Comparison of ENCODE assay signal across 9 cellular contexts in genomic region chr11:31641477-31642062, GRCh38.
DNase-seq lines count a peak whose midpoint lies in the region; ATAC-seq, FAIRE-seq and TF ChIP-seq lines count a peak whose summit lies in the region.
"Had no signal": no experiment of that assay in that cellular context is flagged by ENCODE, and none has a peak within 500 bp of the region (broad histone marks: within the 10 kb centered on the region; RNA-seq: fewer than 3 reads in every experiment).

No MANE protein-coding gene starts in this region.

- TF ChIP-seq EP300 in Ishikawa (IDR thresholded peaks at IDR 0.05; ENCODE audit: borderline replicate concordance): no peak

- peak; percentile 56 for TF ChIP-seq CTCF in D721Med (IDR thresholded peaks at IDR 0.05; ENCODE audit: insufficient read depth, missing control alignments)

- peak; percentile 60 for FAIRE-seq in D721Med (lab: Jason Lieb, UNC)
- no peak for FAIRE-seq in frontal cortex (lab: Jason Lieb, UNC)

- DNase-seq in D721Med (ENCODE audit: insufficient read length, low spot score): no peak
- DNase-seq in RKO (ENCODE audit: low spot score): peak; percentile 54
- DNase-seq in head of caudate nucleus: peak in 25 of 42 donors; percentile 2 to 58 (median 24)
- DNase-seq in HK-2 (ENCODE audit: unreplicated experiment): no peak
- DNase-seq in frontal cortex (ENCODE audit: low spot score in 2 of 2): no peak

- no peak for ATAC-seq in GM19455 (IDR thresholded peaks at IDR 0.05; ENCODE audit: unreplicated experiment)
- no peak for ATAC-seq in GM19397 (IDR thresholded peaks at IDR 0.05; ENCODE audit: unreplicated experiment)
- ATAC-seq: mucosa of descending colon had no signal

- TF ChIP-seq RAD21 in Ishikawa (IDR thresholded peaks at IDR 0.05; ENCODE audit: low read depth): peak; percentile 62

- intact Hi-C loops in head of caudate nucleus (cut with DNase I): no loop called here

TF ChIP-seq in Ishikawa, 13 proteins besides CTCF, POLR2A, EP300 and RAD21:
- TF ChIP-seq NFIC (IDR thresholded peaks at IDR 0.05) (no peak), YY1 (IDR thresholded peaks at IDR 0.05; ENCODE audit: low read depth) (no peak), EGR1 (IDR thresholded peaks at IDR 0.05) (no peak), MAX (IDR thresholded peaks at IDR 0.05) (no peak), CEBPB (IDR thresholded peaks at IDR 0.05) (no peak), USF1 (IDR thresholded peaks at IDR 0.05) (no peak), CREB1 (IDR thresholded peaks at IDR 0.05; ENCODE audit: low read depth) (no peak), TAF1 (IDR thresholded peaks at IDR 0.05; ENCODE audit: low read depth) (no peak), FOXM1 (IDR thresholded peaks at IDR 0.05; ENCODE audit: borderline replicate concordance, low read depth) (no peak), ZBTB7A (IDR thresholded peaks at IDR 0.05; ENCODE audit: low read depth) (no peak), TEAD4 (IDR thresholded peaks at IDR 0.05) (no peak), TCF12 (IDR thresholded peaks at IDR 0.05; ENCODE audit: low read depth) (no peak), REST (IDR thresholded peaks at IDR 0.05; ENCODE audit: low read depth) (no peak)

Comparison
In these comparisons a context has a peak if more than half of its experiments do, and no peak if none do; other contexts are left out.
1. DNase-seq: peak in RKO (single experiment) and head of caudate nucleus (25 of 42); none in D721Med (single experiment), HK-2 (single experiment) and frontal cortex (0 of 2).